ENCODE assay signal across 1 cellular context in genomic region chr11:96388891-96389603, GRCh38.
A peak's percentile ranks its signal among the peaks of the same experiment; 100 is the strongest.
TF ChIP-seq lines count a peak whose summit lies in the region.

No MANE protein-coding gene starts in this region.

TF ChIP-seq in IMR-90, 13 proteins besides CTCF, POLR2A, EP300 and RAD21:
- TF ChIP-seq USF2 (IDR thresholded peaks at IDR 0.05; ENCODE audit: low read depth, low read length), result no peak
- 0 out of 2 replicates have a peak, but pooled peaks have one; percentile 39 for TF ChIP-seq MAZ (IDR thresholded peaks at IDR 0.05; ENCODE audit: borderline replicate concordance, low read depth, low read length)
- no peak for TF ChIP-seq RCOR1 (IDR thresholded peaks at IDR 0.05; ENCODE audit: insufficient replicate concordance, low read length)
